8 cellular contexts compared by ENCODE assay signal in genomic region chr17:45247429-45248131, GRCh38. TPM values are rescaled to one million over a fixed set of nuclear protein-coding genes. Genes with fewer than 3 reads are reported as not detected.
DNase-seq lines count a peak whose midpoint lies in the region; ATAC-seq, FAIRE-seq and TF ChIP-seq lines count a peak whose summit lies in the region.

No MANE protein-coding gene starts in this region.

- intact Hi-C loops in left colon (cut with DNase I, micrococcal nuclease): no loop called here

- H3K9me3 ChIP-seq in A549: no peaks in the 10 kb centered on the region

- CTCF ChIA-PET in A549 (lab: Yijun Ruan, JAX): interaction anchor here (0.7 to 35.1 kb wide), 22 partner anchors 10 to 182 kb away, joined by 3 to 1378 read pairs (median 6); partner anchors contain the start of genes ACBD4, FMNL1 and SPATA32

- TF ChIP-seq POLR2A in A549 (IDR thresholded peaks at IDR 0.05; ENCODE audit: low read length): peak; percentile 70

- DNase-seq in A549 (ENCODE audit: low read depth in 1 of 2, low spot score in 1 of 2) (peak; percentile 99 to 100), NCI-H226 (peak; percentile 95), cerebellar cortex (ENCODE audit: low spot score) (peak; percentile 91), left colon (peak; percentile 98 to 99)
- peak; percentile 94 for DNase-seq in activated CD4-positive, CD25-positive, alpha-beta regulatory T cell treated with anti-CD3 and anti-CD28 coated beads, Interleukin-2, amount 50 U/mL, for 72 hours
- DNase-seq in stimulated activated CD4-positive, alpha-beta T cell treated with anti-CD3 and anti-CD28 coated beads, Interleukin-4, amount 100 ng/mL, for 1 hour: peak; percentile 96

- no peak for FAIRE-seq in A549 (lab: Jason Lieb, UNC)

- H3K27ac ChIP-seq in A549: peak overlapping the region; percentile 93 to 96

- ATAC-seq in A549: peak; percentile 79 to 91
- ATAC-seq in GM18873 (IDR thresholded peaks at IDR 0.05; ENCODE audit: low FRiP score, unreplicated experiment): peak; percentile 43
- ATAC-seq in HG03103 (IDR thresholded peaks at IDR 0.05; ENCODE audit: low read depth, unreplicated experiment): peak; percentile 71
- ATAC-seq in left colon: peak; percentile 86

- H3K4me1 ChIP-seq in A549: peaks cover 49% of the 10 kb centered on the region

- no peak for TF ChIP-seq CTCF in A549 (IDR thresholded peaks at IDR 0.05)

- POLR2A ChIA-PET in A549 (lab: Yijun Ruan, JAX): interaction anchor here (0.6 to 2.2 kb wide), 11 partner anchors 9 to 401 kb away, joined by 3 to 9 read pairs (median 4); partner anchors contain the start of genes HEXIM1 and HEXIM2

- no peak; a peak in 1 of 5 replicates for TF ChIP-seq RAD21 in A549 (conservative IDR thresholded peaks at IDR 0.05 in 1 of 2, IDR thresholded peaks at IDR 0.05 in 1 of 2)

- H3K4me2 ChIP-seq in A549: peak overlapping the region; percentile 98

- WGBS in A549 (ENCODE audit: missing lambda C conversion rate): 5% methylated on average over 15 of the region's 61 CpGs

- TF ChIP-seq EP300 in A549 (IDR thresholded peaks at IDR 0.05): peak; percentile 78 to 91; a peak in 3 of 5 replicates

- peak overlapping the region; percentile 89 for H3K4me3 ChIP-seq in A549

TF ChIP-seq in A549, 52 proteins besides CTCF, POLR2A, EP300 and RAD21 (continues in another document):
- TF ChIP-seq ESRRA (IDR thresholded peaks at IDR 0.05; ENCODE audit: borderline replicate concordance, low read length): no peak
- TF ChIP-seq MAX (IDR thresholded peaks at IDR 0.05): peak; percentile 87
- no peak for TF ChIP-seq HMGXB4 (CRISPR knock-in tag; IDR thresholded peaks at IDR 0.05; ENCODE audit: borderline replicate concordance)
- TF ChIP-seq CBX2 (IDR thresholded peaks at IDR 0.05; ENCODE audit: borderline replicate concordance, low read depth): no peak
- TF ChIP-seq ATOH8 (CRISPR knock-in tag; IDR thresholded peaks at IDR 0.05; ENCODE audit: low read depth): 0 out of 2 replicates have a peak, but pooled peaks have one; percentile 14
- TF ChIP-seq USF2 (IDR thresholded peaks at IDR 0.05): no peak
- 0 out of 2 replicates have a peak, but pooled peaks have one; percentile 15 for TF ChIP-seq MYC (IDR thresholded peaks at IDR 0.05; ENCODE audit: borderline replicate concordance, low read length)
- TF ChIP-seq SREBF2 (IDR thresholded peaks at IDR 0.05): no peak
- TF ChIP-seq EHMT2 (IDR thresholded peaks at IDR 0.05; ENCODE audit: low read depth): no peak
- no peak for TF ChIP-seq ZNF302 (CRISPR knock-in tag; IDR thresholded peaks at IDR 0.05)
- no peak for TF ChIP-seq FOXS1 (CRISPR knock-in tag; IDR thresholded peaks at IDR 0.05)
- no peak for TF ChIP-seq RARB (CRISPR knock-in tag; IDR thresholded peaks at IDR 0.05)
- TF ChIP-seq ZC3H11A (IDR thresholded peaks at IDR 0.05): no peak
- no peak for TF ChIP-seq TP53 (CRISPR knock-in tag; IDR thresholded peaks at IDR 0.05)
- TF ChIP-seq CHD4 (IDR thresholded peaks at IDR 0.05; ENCODE audit: borderline replicate concordance): no peak
- no peak for TF ChIP-seq HEYL (CRISPR knock-in tag; IDR thresholded peaks at IDR 0.05)
- no peak for TF ChIP-seq MAZ (IDR thresholded peaks at IDR 0.05; ENCODE audit: borderline replicate concordance, low read depth, low read length)
- TF ChIP-seq RCOR1 (IDR thresholded peaks at IDR 0.05; ENCODE audit: low read depth, low read length): no peak
- TF ChIP-seq HOXA7 (CRISPR knock-in tag; IDR thresholded peaks at IDR 0.05): no peak
- TF ChIP-seq MAFK (IDR thresholded peaks at IDR 0.05; ENCODE audit: partially characterized antibody): no peak
- peak; percentile 64; the same call in 1 of the 2 replicates for TF ChIP-seq PHF8 (IDR thresholded peaks at IDR 0.05; ENCODE audit: borderline replicate concordance, low read depth)
- TF ChIP-seq NR3C1 (IDR thresholded peaks at IDR 0.05): no peak
- TF ChIP-seq RFX5 (IDR thresholded peaks at IDR 0.05): peak; percentile 65; the same call in 1 of the 2 replicates
- no peak for TF ChIP-seq FOSL2 (IDR thresholded peaks at IDR 0.05)
- TF ChIP-seq FOSL2 (CRISPR knock-in tag; IDR thresholded peaks at IDR 0.05): no peak
- peak; percentile 77 to 93 for TF ChIP-seq JUN (IDR thresholded peaks at IDR 0.05)
- TF ChIP-seq SMC3 (IDR thresholded peaks at IDR 0.05): no peak; the same call in 2 of the 3 replicates
- TF ChIP-seq GATA3 (IDR thresholded peaks at IDR 0.05; ENCODE audit: borderline replicate concordance): peak; percentile 75
- no peak for TF ChIP-seq ZFP36 (IDR thresholded peaks at IDR 0.05; ENCODE audit: borderline replicate concordance, partially characterized antibody)
- peak; percentile 51 for TF ChIP-seq PBX3 (IDR thresholded peaks at IDR 0.05)
- no peak for TF ChIP-seq POLR2AphosphoS2 (conservative IDR thresholded peaks at IDR 0.05; ENCODE audit: low read length)
- TF ChIP-seq HOXB13 (CRISPR knock-in tag; IDR thresholded peaks at IDR 0.05; ENCODE audit: low read depth): no peak
- TF ChIP-seq NPAS2 (CRISPR knock-in tag; IDR thresholded peaks at IDR 0.05; ENCODE audit: borderline replicate concordance): no peak
- no peak for TF ChIP-seq NFE2L2 (conservative IDR thresholded peaks at IDR 0.05; ENCODE audit: low read length)
- TF ChIP-seq TFCP2L1 (CRISPR knock-in tag; IDR thresholded peaks at IDR 0.05): peak; percentile 46; the same call in 1 of the 2 replicates
- no peak for TF ChIP-seq CBX8 (IDR thresholded peaks at IDR 0.05)
- TF ChIP-seq EHF (CRISPR knock-in tag; IDR thresholded peaks at IDR 0.05): no peak

RNA-seq across cellular contexts. Expression of gene SPATA32, which starts 14.3 kb away (rescaled TPM):
- polyA plus RNA-seq in A549 (2011; rRNA removed) (0.05 and 0.08 TPM in 2 replicates), A549 (2017; fragmentation: RNase III; extraction: RNeasy Plus Mini Kit Qiagen cat#74134 plus additional on column Dnase treatment) (0.09 to 0.25 TPM (median 0.21 TPM) in 3 replicates)
- polyA plus RNA-seq in A549 (2012; cell fraction: cytosol; rRNA removed): 0.09 and 0.16 TPM in 2 replicates
- polyA plus RNA-seq in A549 (2012; cell fraction: nucleus; rRNA removed): 0.40 and 0.54 TPM in 2 replicates
- not detected in 2 replicates for polyA minus RNA-seq in A549 (2011; rRNA and poly(A)+ RNA removed)
- not detected for total RNA-seq in left colon

RNA-seq across cellular contexts. Expression of gene FMNL1, which starts 25.9 kb away (rescaled TPM):
- polyA plus RNA-seq in A549 (2011; rRNA removed): 8.6 and 17.5 TPM in 2 replicates
- polyA plus RNA-seq in A549 (2012; cell fraction: cytosol; rRNA removed): 40.3 and 42.8 TPM in 2 replicates
- polyA plus RNA-seq in A549 (2012; cell fraction: nucleus; rRNA removed): 91.1 and 105 TPM in 2 replicates
- polyA plus RNA-seq in A549 (2017; fragmentation: RNase III; extraction: RNeasy Plus Mini Kit Qiagen cat#74134 plus additional on column Dnase treatment): 43.9 to 47.9 TPM (median 44.0 TPM) in 3 replicates
- 29.7 and 46.8 TPM in 2 replicates for polyA minus RNA-seq in A549 (2011; rRNA and poly(A)+ RNA removed)
- total RNA-seq in left colon: 10 to 100 TPM in 1 of 2 donors, 1 to 10 TPM in 1; 5.4 to 12.2 TPM

Comparison
In these comparisons a context has a peak if more than half of its experiments do, and no peak if none do; other contexts are left out.
1. Peak in every context shown above with its lines: DNase-seq, ATAC-seq, H3K4me3 ChIP-seq and H3K27ac ChIP-seq.